In the genomic region with DNA sequence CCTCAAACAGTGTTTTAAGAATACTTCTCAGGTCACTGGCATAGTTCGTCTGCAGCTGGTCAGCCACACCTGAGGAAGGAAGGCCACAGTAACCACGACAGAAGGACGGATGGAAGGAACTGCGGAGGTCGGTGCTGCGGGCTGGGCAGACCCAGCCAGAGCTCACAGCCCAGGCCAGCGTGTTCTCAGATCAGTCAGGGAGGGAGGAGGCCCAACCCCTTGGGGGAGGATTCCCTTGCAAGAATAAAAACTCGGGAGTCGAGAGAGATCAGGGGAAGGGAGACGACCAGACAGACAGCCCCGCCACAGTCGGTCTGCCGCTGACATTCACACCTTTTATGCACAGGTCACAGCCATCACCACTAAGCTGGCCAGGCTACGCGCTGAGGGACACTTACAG, we compare ENCODE assay signal across 1 cellular context.
TF ChIP-seq lines count a peak whose summit lies in the region.

No MANE protein-coding gene starts in this region.

TF ChIP-seq in H1, 55 proteins besides CTCF, POLR2A, EP300 and RAD21:
- TF ChIP-seq CBX8 (IDR thresholded peaks at IDR 0.05; ENCODE audit: borderline replicate concordance, low read depth, low read length) (no peak), SRF (IDR thresholded peaks at IDR 0.05; ENCODE audit: low read depth, low read length) (no peak), TEAD4 (IDR thresholded peaks at IDR 0.05; ENCODE audit: low read depth, low read length) (no peak), MAFK (IDR thresholded peaks at IDR 0.05; ENCODE audit: low read depth, low read length) (no peak), ZNF274 (IDR thresholded peaks at IDR 0.05; ENCODE audit: borderline replicate concordance, extremely low read depth, low read length) (no peak), BCL11A (IDR thresholded peaks at IDR 0.05; ENCODE audit: low read depth in 2 of 2, low read length in 2 of 2) (no peak), HDAC2 (IDR thresholded peaks at IDR 0.05; ENCODE audit: borderline replicate concordance in 1 of 2, low read depth in 2 of 2, low read length in 2 of 2) (no peak), YY1 (IDR thresholded peaks at IDR 0.05; ENCODE audit: low read depth, low read length) (no peak), SP2 (IDR thresholded peaks at IDR 0.05; ENCODE audit: low read length) (no peak), KDM1A (IDR thresholded peaks at IDR 0.05; ENCODE audit: borderline replicate concordance, low read length) (no peak), FOSL1 (IDR thresholded peaks at IDR 0.05; ENCODE audit: insufficient read depth, low read depth, low read length) (no peak), TAF1 (IDR thresholded peaks at IDR 0.05; ENCODE audit: low read depth, low read length) (no peak), CEBPB (IDR thresholded peaks at IDR 0.05; ENCODE audit: low read depth, low read length) (no peak), TCF12 (IDR thresholded peaks at IDR 0.05; ENCODE audit: low read depth, low read length) (no peak), ATF3 (IDR thresholded peaks at IDR 0.05; ENCODE audit: insufficient read depth, low read depth, low read length) (no peak), JUN (IDR thresholded peaks at IDR 0.05; ENCODE audit: low read depth, low read length) (no peak), RBBP5 (IDR thresholded peaks at IDR 0.05; ENCODE audit: borderline replicate concordance, low read depth, low read length) (no peak), TAF7 (optimal IDR thresholded peaks at IDR 0.05; ENCODE audit: borderline replicate concordance, low read depth, low read length) (no peak), SIN3A (conservative IDR thresholded peaks at IDR 0.05 in 1 of 2, IDR thresholded peaks at IDR 0.05 in 1 of 2; ENCODE audit: low read depth in 1 of 2, low read length in 2 of 2) (no peak)
- TF ChIP-seq, protein P1, sequence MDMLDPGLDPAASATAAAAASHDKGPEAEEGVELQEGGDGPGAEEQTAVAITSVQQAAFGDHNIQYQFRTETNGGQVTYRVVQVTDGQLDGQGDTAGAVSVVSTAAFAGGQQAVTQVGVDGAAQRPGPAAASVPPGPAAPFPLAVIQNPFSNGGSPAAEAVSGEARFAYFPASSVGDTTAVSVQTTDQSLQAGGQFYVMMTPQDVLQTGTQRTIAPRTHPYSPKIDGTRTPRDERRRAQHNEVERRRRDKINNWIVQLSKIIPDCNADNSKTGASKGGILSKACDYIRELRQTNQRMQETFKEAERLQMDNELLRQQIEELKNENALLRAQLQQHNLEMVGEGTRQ (IDR thresholded peaks at IDR 0.05; ENCODE audit: low read length) = no peak
